Comparison of ENCODE assay signal across 8 cellular contexts in the genomic region with DNA sequence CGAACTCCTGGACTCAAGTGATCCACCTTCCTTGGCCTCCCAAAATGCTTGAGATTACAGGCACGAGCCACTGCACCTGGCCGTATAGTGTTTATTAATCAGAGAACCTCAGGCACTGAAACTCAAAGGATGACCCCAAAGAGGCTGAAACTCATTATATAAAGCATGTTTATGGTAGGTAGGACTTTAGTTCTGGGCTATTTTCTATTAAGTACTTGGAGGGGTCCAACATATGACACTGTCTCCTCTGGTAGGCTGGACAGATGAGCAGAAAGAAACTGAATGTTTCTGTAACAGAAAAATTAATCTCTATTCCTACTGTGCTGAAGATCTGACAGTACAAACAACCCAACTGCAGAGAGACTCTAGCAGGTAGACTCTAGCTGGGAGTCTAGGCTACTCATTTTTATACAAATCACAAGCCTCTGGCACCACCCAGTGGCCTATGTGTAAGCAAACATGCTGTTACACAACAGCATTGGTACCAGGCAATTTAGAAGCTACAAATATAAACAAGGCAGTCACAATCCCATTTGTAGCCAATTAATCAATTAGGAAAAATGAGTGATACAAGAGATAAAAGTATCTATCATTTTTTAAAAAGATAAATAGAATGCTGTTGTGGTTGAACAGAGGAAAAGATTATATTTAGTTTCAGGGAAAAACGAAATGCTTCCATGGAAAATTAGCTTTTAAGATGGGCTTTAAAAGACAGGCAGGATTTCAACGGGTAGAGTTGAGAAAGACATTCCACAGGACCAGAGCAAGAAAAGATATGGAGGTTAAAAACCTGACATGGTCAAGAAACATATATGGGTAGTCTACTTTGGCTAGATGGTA. TPM values are rescaled to one million over a fixed set of nuclear protein-coding genes. Genes with fewer than 3 reads are reported as not detected.
DNase-seq lines count a peak whose midpoint lies in the region; ATAC-seq and TF ChIP-seq lines count a peak whose summit lies in the region.

No MANE protein-coding gene starts in this region.

- no peaks in the 10 kb centered on the region for H3K9me2 ChIP-seq in SU-DHL-6 (replicated peaks; ENCODE audit: insufficient read depth, low read length)

- H3F3A ChIP-seq in SU-DHL-6 (ENCODE audit: insufficient read depth) = peaks cover 8% of the 10 kb centered on the region; the same call in 1 of the 2 replicates

- H3K4me3 ChIP-seq in SU-DHL-6 (ENCODE audit: insufficient read depth, low read length, poor library complexity, severe bottlenecking) (no peak overlapping the region), ascending aorta (no peak overlapping the region), right cardiac atrium (ENCODE audit: low read length) (no peak overlapping the region)

- ATAC-seq in GM21515 (IDR thresholded peaks at IDR 0.05; ENCODE audit: unreplicated experiment) (peak; percentile 59), right cardiac atrium (peak; percentile 92 to 93), HG03439 (IDR thresholded peaks at IDR 0.05; ENCODE audit: unreplicated experiment) (no peak)

- intact Hi-C loops in ascending aorta (cut with DNase I) (loop anchor here (1.0 to 5.0 kb wide), 3 partner anchors 59 to 165 kb away; no protein-coding TSS in a partner anchor), right cardiac atrium (cut with DNase I) (loop anchor here in 2 of 4 donors (5.0 kb wide), 1 partner anchor 150 kb away; no protein-coding TSS in a partner anchor)

- H4K20me1 ChIP-seq in SU-DHL-6 (ENCODE audit: low read depth, low read length) = no peaks in the 10 kb centered on the region

- no peaks in the 10 kb centered on the region for H3K9me3 ChIP-seq in SU-DHL-6 (ENCODE audit: insufficient read depth, low read length)
- H3K9me3 ChIP-seq in ascending aorta = no peaks in the 10 kb centered on the region
- no peaks in the 10 kb centered on the region for H3K9me3 ChIP-seq in right cardiac atrium (ENCODE audit: control insufficient read depth, low read length)

- H3K27me3 ChIP-seq in SU-DHL-6 (ENCODE audit: low read length) (no peaks in the 10 kb centered on the region), ascending aorta (no peaks in the 10 kb centered on the region), right cardiac atrium (ENCODE audit: control insufficient read depth, insufficient read depth) (no peaks in the 10 kb centered on the region)

- WGBS in right cardiac atrium = 73% methylated on average over 5 of the region's 5 CpGs

- H3K36me3 ChIP-seq in SU-DHL-6 (ENCODE audit: low read length) (no peaks in the 10 kb centered on the region), ascending aorta (peaks cover 0 to 7% of the 10 kb centered on the region in 2 donors)

- peak; percentile 64 for DNase-seq in COLO829 (ENCODE audit: low spot score)
- DNase-seq in NCI-H1048 (lab: John Stamatoyannopoulos, UW) = peak; percentile 24
- peak in 1 of 2 donors; percentile 82 for DNase-seq in ascending aorta (ENCODE audit: low spot score in 2 of 2)
- DNase-seq in right cardiac atrium = peak in 2 of 3 donors; percentile 70 to 83
- DNase-seq in retina = peak; percentile 46

- H3K79me2 ChIP-seq in SU-DHL-6 (ENCODE audit: insufficient read depth, low read length) = peaks cover 45% of the 10 kb centered on the region

- no peak overlapping the region for H2AFZ ChIP-seq in SU-DHL-6 (ENCODE audit: low read depth, low read length, severe bottlenecking)

- peaks cover 0 to 21% of the 10 kb centered on the region in 2 donors for H3K4me1 ChIP-seq in ascending aorta
- H3K4me1 ChIP-seq in right cardiac atrium (ENCODE audit: control insufficient read depth, insufficient read depth, low read length) = no peaks in the 10 kb centered on the region

- no peak overlapping the region for H3K4me2 ChIP-seq in SU-DHL-6 (ENCODE audit: low read depth, low read length, poor library complexity, severe bottlenecking)

- H3K9ac ChIP-seq in SU-DHL-6 (ENCODE audit: low read length) = no peak overlapping the region

- no peak overlapping the region for H3K27ac ChIP-seq in SU-DHL-6 (ENCODE audit: low read depth, low read length)
- H3K27ac ChIP-seq in ascending aorta = peak overlapping the region; percentile 13 to 61
- no peak overlapping the region for H3K27ac ChIP-seq in right cardiac atrium (ENCODE audit: low read length)

- peak; percentile 68 for TF ChIP-seq CTCF in SU-DHL-6 (IDR thresholded peaks at IDR 0.05; ENCODE audit: insufficient read depth, low read length, poor library complexity, severe bottlenecking)
- TF ChIP-seq CTCF in ascending aorta (IDR thresholded peaks at IDR 0.05) = peak; percentile 68 to 71 (median 70)

RNA-seq across cellular contexts. Expression of gene DCAF8, which starts 10.4 kb away (rescaled TPM):
- total RNA-seq in ascending aorta (68.9 TPM), right cardiac atrium (100 to 1,000 TPM; 113 to 152 (median 122) TPM)
- polyA plus RNA-seq in right cardiac atrium = 97.8 TPM

RNA-seq across cellular contexts. Expression of gene PEX19, which starts 33.0 kb away (rescaled TPM):
- total RNA-seq in ascending aorta (36.6 TPM), right cardiac atrium (100 to 1,000 TPM in 2 of 4 donors, 10 to 100 TPM in 2; 97.4 to 113 (median 105) TPM)
- 42.5 TPM for polyA plus RNA-seq in right cardiac atrium

RNA-seq across cellular contexts. Expression of gene PEA15, which starts 46.7 kb away (rescaled TPM):
- total RNA-seq in ascending aorta (178 TPM), right cardiac atrium (100 to 1,000 TPM; 169 to 223 (median 197) TPM)
- 219 TPM for polyA plus RNA-seq in right cardiac atrium

Comparison
In these comparisons a context has a peak if more than half of its experiments do, and no peak if none do; other contexts are left out.
1. H3K27ac ChIP-seq: peak in ascending aorta (2 of 2); none in SU-DHL-6 (single experiment) and right cardiac atrium (single experiment).